8 cellular contexts compared by ENCODE assay signal in the genomic region with DNA sequence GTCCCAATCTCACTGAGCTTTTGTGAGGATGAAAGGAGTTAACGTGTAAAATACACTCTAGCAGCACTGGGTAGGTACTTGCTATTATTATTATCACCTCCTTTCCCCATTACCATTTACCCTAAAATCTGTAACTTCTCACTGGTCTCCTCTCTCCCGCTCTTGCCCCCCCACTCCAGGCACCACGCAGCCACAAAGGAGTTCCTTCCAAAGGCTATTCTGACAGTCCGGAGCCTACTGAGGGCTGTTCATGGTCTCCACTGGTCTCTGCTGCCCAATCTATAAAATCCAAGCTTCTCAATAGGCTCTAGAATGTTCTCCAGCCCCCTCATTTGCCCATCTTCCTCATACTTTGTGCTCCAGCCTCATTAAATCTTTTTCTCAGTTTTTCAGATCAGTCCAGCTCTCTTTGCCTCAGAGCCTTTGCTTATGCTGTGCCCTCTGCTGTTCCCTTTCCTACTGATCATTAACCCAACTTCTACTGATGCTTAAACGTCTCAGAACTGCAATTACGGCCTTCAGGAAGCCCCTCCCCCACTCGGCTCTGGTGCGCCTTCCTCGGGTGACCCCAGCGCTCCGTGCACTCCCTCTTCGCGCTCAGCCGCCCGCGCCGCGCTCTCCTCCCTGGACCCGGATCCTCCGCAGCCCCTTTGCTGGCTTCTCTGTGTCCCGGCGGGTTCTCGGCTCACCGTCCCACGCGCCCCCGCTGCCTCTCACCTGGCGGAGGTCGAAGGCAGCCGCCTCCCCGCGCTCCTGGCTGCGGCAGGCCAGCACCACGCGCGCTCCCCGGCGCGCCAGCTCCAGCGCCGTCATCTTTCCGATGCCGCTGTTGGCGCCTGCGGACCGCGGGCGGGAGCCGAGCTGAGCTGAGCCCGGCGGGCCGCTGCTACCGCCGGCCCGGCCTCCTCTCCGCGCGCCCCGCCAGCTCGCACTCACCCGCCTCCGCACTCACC. TPM values are rescaled to one million over a fixed set of nuclear protein-coding genes. Genes with fewer than 3 reads are reported as not detected.
A peak's percentile ranks its signal among the peaks of the same experiment; 100 is the strongest.
DNase-seq lines count a peak whose midpoint lies in the region; ATAC-seq, FAIRE-seq and TF ChIP-seq lines count a peak whose summit lies in the region.

No MANE protein-coding gene starts in this region.

- H3K4ac ChIP-seq in mesendoderm (ENCODE audit: low read depth, low read length), result peak overlapping the region; percentile 41

- TF ChIP-seq CTCF in activated B cell treated with CpG ODN at 0.5 μM for 24 hours (IDR thresholded peaks at IDR 0.05), result no peak

- peak overlapping the region; percentile 80 for H3K23ac ChIP-seq in mesendoderm (ENCODE audit: low read length)

- no peak overlapping the region for H2BK120ac ChIP-seq in mesendoderm (ENCODE audit: low read depth, low read length)

- H3K27ac ChIP-seq in mesendoderm (ENCODE audit: low read depth, low read length), result peak overlapping the region; percentile 33

- H3K4me3 Mint-ChIP-seq in activated B cell treated with CpG ODN at 0.5 μM for 24 hours, result peak overlapping the region; percentile 82
- H3K4me3 Mint-ChIP-seq in stimulated activated memory B cell treated with anti-CD40 and anti-IgM and Interleukin-4, amounts not matched to agents 10 μg/mL and 1 μg/mL and 100 μg/mL, for 72 hours, result peak overlapping the region; percentile 88

- peak overlapping the region; percentile 86 for H3K9ac ChIP-seq in mesendoderm (ENCODE audit: low read length)

- peak overlapping the region; percentile 89 for H3K4me2 ChIP-seq in mesendoderm (ENCODE audit: low read length)

- peaks cover 49% of the 10 kb centered on the region for H3K36me3 Mint-ChIP-seq in activated B cell treated with CpG ODN at 0.5 μM for 24 hours (ENCODE audit: low read depth)
- H3K36me3 Mint-ChIP-seq in stimulated activated memory B cell treated with anti-CD40 and anti-IgM and Interleukin-4, amounts not matched to agents 10 μg/mL and 1 μg/mL and 100 μg/mL, for 72 hours, result peaks cover 36% of the 10 kb centered on the region

- no peak overlapping the region for H2BK5ac ChIP-seq in mesendoderm (ENCODE audit: low read length)

- TF ChIP-seq POLR2A in GM12891 (IDR thresholded peaks at IDR 0.05; ENCODE audit: low read depth, low read length), result no peak

- intact Hi-C loops in activated B cell treated with CpG ODN at 0.5 μM for 24 hours (cut with micrococcal nuclease), result loop anchor here (1.0 to 5.0 kb wide), 4 partner anchors 9 to 255 kb away; partner anchors contain the start of genes RPL23A, SDF2 and SUPT6H

- H3K36me3 ChIP-seq in mesendoderm (ENCODE audit: control insufficient read depth, insufficient read depth, low read length), result peaks cover 5% of the 10 kb centered on the region

- peaks cover 41% of the 10 kb centered on the region for H3K4me1 Mint-ChIP-seq in activated B cell treated with CpG ODN at 0.5 μM for 24 hours
- H3K4me1 Mint-ChIP-seq in stimulated activated memory B cell treated with anti-CD40 and anti-IgM and Interleukin-4, amounts not matched to agents 10 μg/mL and 1 μg/mL and 100 μg/mL, for 72 hours, result peaks cover 74% of the 10 kb centered on the region

- no peaks in the 10 kb centered on the region for H3K9me3 Mint-ChIP-seq in activated B cell treated with CpG ODN at 0.5 μM for 24 hours
- H3K9me3 Mint-ChIP-seq in stimulated activated memory B cell treated with anti-CD40 and anti-IgM and Interleukin-4, amounts not matched to agents 10 μg/mL and 1 μg/mL and 100 μg/mL, for 72 hours, result no peaks in the 10 kb centered on the region

- peak overlapping the region; percentile 96 for H3K56ac ChIP-seq in mesendoderm (ENCODE audit: low read length)

- peak overlapping the region; percentile 77 for H3K27ac Mint-ChIP-seq in activated B cell treated with CpG ODN at 0.5 μM for 24 hours
- peak overlapping the region; percentile 96 for H3K27ac Mint-ChIP-seq in stimulated activated memory B cell treated with anti-CD40 and anti-IgM and Interleukin-4, amounts not matched to agents 10 μg/mL and 1 μg/mL and 100 μg/mL, for 72 hours

- no peak overlapping the region for H4K8ac ChIP-seq in mesendoderm (ENCODE audit: low read depth, low read length)

- POLR2A ChIA-PET in activated B cell treated with CpG ODN at 0.5 μM for 24 hours (lab: Charles Lee), result interaction anchor here (0.6 to 3.1 kb wide), 20 partner anchors 10 to 526 kb away, joined by 3 to 52 read pairs (median 4); partner anchors contain the start of genes BLTP2, FAM222B, PHF12 and PROCA1

- no CpG with 5 or more reads among the region's 62 CpGs for whole genome bisulfite sequencing in mesendoderm (ENCODE audit: extremely low coverage, insufficient coverage, low lambda C conversion rate)

- ATAC-seq in GM18499 (IDR thresholded peaks at IDR 0.05; ENCODE audit: insufficient read depth, unreplicated experiment), result peak; percentile 8
- ATAC-seq in HG02852 (IDR thresholded peaks at IDR 0.05; ENCODE audit: unreplicated experiment), result peak; percentile 10
- ATAC-seq in activated B cell treated with CpG ODN at 0.5 μM for 24 hours (ENCODE audit: low read depth), result peak; percentile 29
- ATAC-seq in stimulated activated memory B cell treated with anti-CD40 and anti-IgM and Interleukin-4, amounts not matched to agents 10 μg/mL and 1 μg/mL and 100 μg/mL, for 72 hours, result peak; percentile 69

- peak overlapping the region; percentile 85 for H3K4me3 ChIP-seq in mesendoderm (ENCODE audit: low read length)

- no peaks in the 10 kb centered on the region for H3K27me3 ChIP-seq in mesendoderm (ENCODE audit: insufficient read depth, low read length, poor library complexity)

- H3K18ac ChIP-seq in mesendoderm (ENCODE audit: low read length), result peak overlapping the region; percentile 22

- no peak overlapping the region for H2BK15ac ChIP-seq in mesendoderm (replicated peaks; ENCODE audit: low read depth)

- CTCF ChIA-PET in activated B cell treated with CpG ODN at 0.5 μM for 24 hours (lab: Charles Lee), result interaction anchor here (0.6 to 10.4 kb wide), 20 partner anchors 9 to 195 kb away, joined by 3 to 90 read pairs (median 4); partner anchors contain the start of genes ERAL1, FAM222B, NEK8 and PROCA1

- H2AK5ac ChIP-seq in mesendoderm (ENCODE audit: low read length), result no peak overlapping the region

- no peak overlapping the region for H4K5ac ChIP-seq in mesendoderm (ENCODE audit: low read length)

- H3K79me1 ChIP-seq in mesendoderm (ENCODE audit: low read length), result no peaks in the 10 kb centered on the region

- no peak for FAIRE-seq in GM12891 (lab: Jason Lieb, UNC)

- DNase-seq in NCI-H1930 (lab: John Stamatoyannopoulos, UW) (peak; percentile 11 to 23), activated B cell treated with CpG ODN at 0.5 μM for 24 hours (no peak), dermis blood vessel endothelial cell (peak; percentile 51), mesendoderm (peak; percentile 77), GM12891 (ENCODE audit: insufficient read length, low spot score) (no peak)

- peaks cover 3% of the 10 kb centered on the region for H3K4me1 ChIP-seq in mesendoderm (ENCODE audit: control insufficient read depth, low read depth, low read length)

- H3K79me2 ChIP-seq in mesendoderm (ENCODE audit: control insufficient read depth, insufficient read depth, low read length), result no peaks in the 10 kb centered on the region

- no peaks in the 10 kb centered on the region for H3K27me3 Mint-ChIP-seq in activated B cell treated with CpG ODN at 0.5 μM for 24 hours
- H3K27me3 Mint-ChIP-seq in stimulated activated memory B cell treated with anti-CD40 and anti-IgM and Interleukin-4, amounts not matched to agents 10 μg/mL and 1 μg/mL and 100 μg/mL, for 72 hours, result no peaks in the 10 kb centered on the region

TF ChIP-seq in GM12891, 5 proteins besides CTCF, POLR2A, EP300 and RAD21:
- TF ChIP-seq POU2F2 (IDR thresholded peaks at IDR 0.05; ENCODE audit: low read depth, low read length) (no peak), POLR2AphosphoS5 (IDR thresholded peaks at IDR 0.05; ENCODE audit: low read depth, low read length) (no peak), TAF1 (IDR thresholded peaks at IDR 0.05; ENCODE audit: low read depth, low read length) (no peak), PAX5 (IDR thresholded peaks at IDR 0.05; ENCODE audit: insufficient read depth, low read length, severe bottlenecking) (no peak), SPI1 (IDR thresholded peaks at IDR 0.05; ENCODE audit: low read depth, low read length) (no peak)

RNA-seq across cellular contexts. Expression of gene DHRS13, which starts 0.7 kb away (rescaled TPM):
- total RNA-seq in activated B cell treated with CpG ODN at 0.5 μM for 24 hours (32.0 and 39.6 TPM in 2 replicates), dermis blood vessel endothelial cell (18.7 and 20.5 TPM in 2 replicates)
- 10.9 TPM for polyA plus RNA-seq in mesendoderm (2013, experiment 1 of 2)
- 11.0 TPM for polyA plus RNA-seq in mesendoderm (2013, experiment 2 of 2)
- 3.8 TPM for polyA plus RNA-seq in GM12891 (2012; ENCODE audit: low read depth, missing spikeins)

RNA-seq across cellular contexts. Expression of gene FLOT2, which starts 4.6 kb away (rescaled TPM):
- total RNA-seq in activated B cell treated with CpG ODN at 0.5 μM for 24 hours (303 and 321 TPM in 2 replicates), dermis blood vessel endothelial cell (130 and 195 TPM in 2 replicates)
- 48.9 TPM for polyA plus RNA-seq in mesendoderm (2013, experiment 1 of 2)
- 54.5 TPM for polyA plus RNA-seq in mesendoderm (2013, experiment 2 of 2)
- 22.0 TPM for polyA plus RNA-seq in GM12891 (2012; ENCODE audit: low read depth, missing spikeins)

RNA-seq across cellular contexts. Expression of gene ERAL1, which starts 47.3 kb away (rescaled TPM):
- 47.6 and 49.2 TPM in 2 replicates for total RNA-seq in activated B cell treated with CpG ODN at 0.5 μM for 24 hours
- 37.8 and 49.1 TPM in 2 replicates for total RNA-seq in dermis blood vessel endothelial cell
- 55.8 TPM for polyA plus RNA-seq in mesendoderm (2013, experiment 1 of 2)
- polyA plus RNA-seq in mesendoderm (2013, experiment 2 of 2), result 62.4 TPM
- polyA plus RNA-seq in GM12891 (2012; ENCODE audit: low read depth, missing spikeins), result 35.4 TPM

RNA-seq across cellular contexts. Expression of gene PHF12, which starts 49.2 kb away (rescaled TPM):
- total RNA-seq in activated B cell treated with CpG ODN at 0.5 μM for 24 hours, result 89.2 and 96.5 TPM in 2 replicates
- 16.8 and 25.8 TPM in 2 replicates for total RNA-seq in dermis blood vessel endothelial cell
- 24.4 TPM for polyA plus RNA-seq in mesendoderm (2013, experiment 1 of 2)
- polyA plus RNA-seq in mesendoderm (2013, experiment 2 of 2), result 25.2 TPM
- polyA plus RNA-seq in GM12891 (2012; ENCODE audit: low read depth, missing spikeins), result 20.6 TPM

RNA-seq across cellular contexts. Expression of gene FAM222B, which starts 59.6 kb away (rescaled TPM):
- total RNA-seq in activated B cell treated with CpG ODN at 0.5 μM for 24 hours (15.6 and 16.0 TPM in 2 replicates), dermis blood vessel endothelial cell (9.5 and 14.6 TPM in 2 replicates)
- 63.3 TPM for polyA plus RNA-seq in mesendoderm (2013, experiment 1 of 2)
- 65.8 TPM for polyA plus RNA-seq in mesendoderm (2013, experiment 2 of 2)
- polyA plus RNA-seq in GM12891 (2012; ENCODE audit: low read depth, missing spikeins), result 4.8 TPM

Comparison
In these comparisons a context has a peak if more than half of its experiments do, and no peak if none do; other contexts are left out.
1. ATAC-seq: peak in every context shown above with its lines; median percentile 69 in stimulated activated memory B cell treated with anti-CD40 and anti-IgM and Interleukin-4, amounts not matched to agents 10 μg/mL and 1 μg/mL and 100 μg/mL, for 72 hours; 29 in activated B cell treated with CpG ODN at 0.5 μM for 24 hours; 10 in HG02852; 8 in GM18499.
2. DNase-seq: peak in NCI-H1930 (2 of 2), dermis blood vessel endothelial cell (single experiment) and mesendoderm (single experiment); none in activated B cell treated with CpG ODN at 0.5 μM for 24 hours (single experiment) and GM12891 (single experiment).